In the genomic region with DNA sequence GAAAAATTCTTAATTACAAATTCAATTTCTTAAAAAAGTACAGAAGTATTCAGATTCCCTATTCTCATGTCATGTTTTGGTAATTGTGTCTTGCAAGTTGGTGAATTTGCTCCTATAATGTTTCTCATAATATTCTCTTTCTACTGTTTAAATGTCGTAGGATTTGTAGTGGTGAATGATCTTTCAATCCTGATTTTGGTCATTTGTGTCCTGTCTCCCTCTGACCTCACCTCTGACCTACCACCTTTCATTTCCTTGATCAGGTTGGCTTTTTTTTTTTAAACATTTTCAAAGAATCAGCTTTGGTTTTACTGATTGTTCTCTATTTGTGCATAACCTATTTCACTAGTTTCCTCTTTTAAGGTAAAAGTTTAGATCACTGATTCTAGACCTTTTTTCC, we compare ENCODE assay signal across 23 cellular contexts.
"Had no signal": no experiment of that assay in that cellular context is flagged by ENCODE, and none has a peak within 500 bp of the region (broad histone marks: within the 10 kb centered on the region; RNA-seq: fewer than 3 reads in every experiment).

No MANE protein-coding gene starts in this region.

- ATAC-seq: esophagus mucosa; gastroesophageal sphincter; heart left ventricle; left lobe of liver; mucosa of descending colon; natural killer cell treated with Interleukin-12 subunit alpha and Interleukin-12 subunit beta and Interleukin-15 and Interleukin-18, amount 100 ng/mL, for 72 hours had no signal

- DNase-seq: effector CD8-positive, alpha-beta T cell; endodermal cell; foreskin fibroblast; heart left ventricle; kidney; mesenchymal stem cell; mucosa of descending colon; naive B cell; right lobe of liver; small intestine; stimulated activated CD4-positive, alpha-beta T cell treated with anti-CD3 and anti-CD28 coated beads, Interleukin-15, amount 100 ng/mL, for 24 hours; stimulated activated CD4-positive, alpha-beta T cell treated with anti-CD3 and anti-CD28 coated beads, Interleukin-2, amount 100 ng/mL, for 48 hours; stimulated activated naive CD4-positive, alpha-beta T cell treated with Interleukin-2 at 50 U/mL for 16 hours; stomach; thyroid gland; trophoblast cell had no signal

- H3K27ac Mint-ChIP-seq: endodermal cell, mesothelial cell of epicardium, progenitor cell of endocrine pancreas had no signal

- H3K4me3 Mint-ChIP-seq: endodermal cell; mesothelial cell of epicardium; naive B cell; natural killer cell treated with Interleukin-12 subunit alpha and Interleukin-12 subunit beta and Interleukin-15 and Interleukin-18, amount 100 ng/mL, for 72 hours; neural crest cell had no signal

- H3K9me3 Mint-ChIP-seq: neural crest cell had no signal

- H3K27me3 Mint-ChIP-seq: naive B cell; natural killer cell treated with Interleukin-12 subunit alpha and Interleukin-12 subunit beta and Interleukin-15 and Interleukin-18, amount 100 ng/mL, for 72 hours; progenitor cell of endocrine pancreas had no signal

- H3K4me1 Mint-ChIP-seq: naive B cell, neural crest cell had no signal
